9 cellular contexts compared by ENCODE assay signal in genomic region chr1:45954401-45954847, GRCh38.
A peak's percentile ranks its signal among the peaks of the same experiment; 100 is the strongest.
DNase-seq lines count a peak whose midpoint lies in the region; ATAC-seq, FAIRE-seq and TF ChIP-seq lines count a peak whose summit lies in the region.
"Had no signal": no experiment of that assay in that cellular context is flagged by ENCODE, and none has a peak within 500 bp of the region (broad histone marks: within the 10 kb centered on the region; RNA-seq: fewer than 3 reads in every experiment).

No MANE protein-coding gene starts in this region.

- H3K9ac ChIP-seq in astrocyte (ENCODE audit: low read length), result peak overlapping the region; percentile 20
- H3K9ac ChIP-seq in iPS-20b (ENCODE audit: low read depth, low read length), result 0 out of 2 replicates have a peak overlapping the region, but pooled peaks have one; percentile 18
- peak overlapping the region; percentile 15 to 57 (median 54) for H3K9ac ChIP-seq in skeletal muscle tissue (ENCODE audit: low read depth in 1 of 3, low read length in 3 of 3)

- no peak for TF ChIP-seq CTCF in astrocyte (IDR thresholded peaks at IDR 0.05; ENCODE audit: insufficient read depth, low read depth, low read length)

- peaks cover 6% of the 10 kb centered on the region for H3K79me2 ChIP-seq in astrocyte (ENCODE audit: insufficient read depth, low read length)

- H3K4me3 Mint-ChIP-seq in astrocyte (ENCODE audit: unreplicated experiment), result no peak overlapping the region
- H3K4me3 Mint-ChIP-seq in naive thymus-derived CD8-positive, alpha-beta T cell, result no peak overlapping the region
- no peak overlapping the region for H3K4me3 Mint-ChIP-seq in natural killer cell treated with Interleukin-12 subunit alpha and Interleukin-12 subunit beta and Interleukin-15 and Interleukin-18, amount 100 ng/mL, for 72 hours

- no peaks in the 10 kb centered on the region for H3K9me3 ChIP-seq in astrocyte (ENCODE audit: insufficient read depth, low read depth, low read length)
- no peaks in the 10 kb centered on the region for H3K9me3 ChIP-seq in iPS-20b (ENCODE audit: insufficient read depth, low read depth, low read length)
- H3K9me3 ChIP-seq in skeletal muscle tissue (ENCODE audit: control insufficient read depth in 3 of 3, low read length in 3 of 3), result no peaks in the 10 kb centered on the region

- no peaks in the 10 kb centered on the region for H3K27me3 ChIP-seq in astrocyte (ENCODE audit: insufficient read depth, low read length)
- H3K27me3 ChIP-seq in iPS-20b (ENCODE audit: insufficient read depth, low read length), result no peaks in the 10 kb centered on the region
- H3K27me3 ChIP-seq in skeletal muscle tissue (ENCODE audit: control insufficient read depth in 3 of 3, insufficient read depth in 3 of 3, low read length in 3 of 3), result no peaks in the 10 kb centered on the region

- H3K27ac Mint-ChIP-seq in astrocyte (ENCODE audit: unreplicated experiment), result peak overlapping the region; percentile 80
- H3K27ac Mint-ChIP-seq in naive thymus-derived CD8-positive, alpha-beta T cell, result no peak overlapping the region
- H3K27ac Mint-ChIP-seq in natural killer cell treated with Interleukin-12 subunit alpha and Interleukin-12 subunit beta and Interleukin-15 and Interleukin-18, amount 100 ng/mL, for 72 hours, result no peak overlapping the region

- H2AFZ ChIP-seq in astrocyte (ENCODE audit: low read depth, low read length), result peak overlapping the region; percentile 48

- H3K27me3 Mint-ChIP-seq in astrocyte (ENCODE audit: low read depth, unreplicated experiment), result no peaks in the 10 kb centered on the region
- H3K27me3 Mint-ChIP-seq in naive thymus-derived CD8-positive, alpha-beta T cell, result no peaks in the 10 kb centered on the region
- H3K27me3 Mint-ChIP-seq in natural killer cell treated with Interleukin-12 subunit alpha and Interleukin-12 subunit beta and Interleukin-15 and Interleukin-18, amount 100 ng/mL, for 72 hours, result no peaks in the 10 kb centered on the region

- H3K27ac ChIP-seq in astrocyte (ENCODE audit: low read depth, low read length) (peak overlapping the region; percentile 56), iPS-20b (ENCODE audit: low read length) (no peak overlapping the region), skeletal muscle tissue (ENCODE audit: low read depth, low read length) (peak overlapping the region; percentile 90)

- no peak for FAIRE-seq in astrocyte (lab: Jason Lieb, UNC)

- ATAC-seq in naive thymus-derived CD8-positive, alpha-beta T cell, result no peak
- no peak for ATAC-seq in natural killer cell treated with Interleukin-12 subunit alpha and Interleukin-12 subunit beta and Interleukin-15 and Interleukin-18, amount 100 ng/mL, for 72 hours

- H4K20me1 ChIP-seq in astrocyte (ENCODE audit: insufficient read depth, low read length), result peaks cover 9% of the 10 kb centered on the region

- H3K4me1 ChIP-seq in astrocyte (ENCODE audit: insufficient read depth, low read length), result peaks cover 13% of the 10 kb centered on the region
- H3K4me1 ChIP-seq in iPS-20b (ENCODE audit: insufficient read depth, low read length), result peaks cover 14% of the 10 kb centered on the region
- H3K4me1 ChIP-seq in skeletal muscle tissue (ENCODE audit: control insufficient read depth in 3 of 3, insufficient read depth in 3 of 3, low read length in 3 of 3), result peaks cover 22 to 42% (median 34%) of the 10 kb centered on the region in 3 donors

- H3K4me2 ChIP-seq in astrocyte (ENCODE audit: low read length), result peak overlapping the region; percentile 63

- peaks cover 4% of the 10 kb centered on the region for H3K36me3 Mint-ChIP-seq in astrocyte (ENCODE audit: low read depth, unreplicated experiment)
- no peaks in the 10 kb centered on the region for H3K36me3 Mint-ChIP-seq in naive thymus-derived CD8-positive, alpha-beta T cell
- peaks cover under 1% of the 10 kb centered on the region for H3K36me3 Mint-ChIP-seq in natural killer cell treated with Interleukin-12 subunit alpha and Interleukin-12 subunit beta and Interleukin-15 and Interleukin-18, amount 100 ng/mL, for 72 hours

- H3K36me3 ChIP-seq in astrocyte (ENCODE audit: insufficient read depth, low read length) (peaks cover 2% of the 10 kb centered on the region), iPS-20b (ENCODE audit: insufficient read depth, low read depth, low read length) (no peaks in the 10 kb centered on the region), skeletal muscle tissue (ENCODE audit: control insufficient read depth in 3 of 3, insufficient read depth in 3 of 3, low read length in 3 of 3) (peaks cover 2 to 5% (median 3%) of the 10 kb centered on the region in 3 donors)

- peak; percentile 45 for DNase-seq in HPDE6-E6E7 (ENCODE audit: extremely low spot score)
- peak; percentile 86 for DNase-seq in astrocyte (ENCODE audit: low read depth)
- DNase-seq in SHP77 treated with DMSO at 0.1 percent for 48 hours (lab: John Stamatoyannopoulos, UW), result no peak
- no peak for DNase-seq in naive thymus-derived CD8-positive, alpha-beta T cell
- no peak for DNase-seq in natural killer cell treated with Interleukin-12 subunit alpha and Interleukin-12 subunit beta and Interleukin-15 and Interleukin-18, amount 100 ng/mL, for 72 hours (ENCODE audit: low spot score)
- no peak for DNase-seq in NCI-H2081 (lab: John Stamatoyannopoulos, UW)
- DNase-seq: NCI-H187 had no signal

- H3K4me3 ChIP-seq in astrocyte (ENCODE audit: insufficient read depth, low read depth, low read length) (no peak overlapping the region), iPS-20b (ENCODE audit: low read length) (peak overlapping the region; percentile 51), skeletal muscle tissue (ENCODE audit: low read length in 3 of 3) (peak overlapping the region; percentile 46 to 52 (median 47))

- peaks cover 42% of the 10 kb centered on the region for H3K4me1 Mint-ChIP-seq in astrocyte (ENCODE audit: low read depth, unreplicated experiment)
- no peaks in the 10 kb centered on the region for H3K4me1 Mint-ChIP-seq in naive thymus-derived CD8-positive, alpha-beta T cell
- H3K4me1 Mint-ChIP-seq in natural killer cell treated with Interleukin-12 subunit alpha and Interleukin-12 subunit beta and Interleukin-15 and Interleukin-18, amount 100 ng/mL, for 72 hours (ENCODE audit: low read depth in 2 of 2), result peaks cover 0 to under 1% of the 10 kb centered on the region in 2 donors

- no peaks in the 10 kb centered on the region for H3K9me3 Mint-ChIP-seq in astrocyte (ENCODE audit: unreplicated experiment)
- no peaks in the 10 kb centered on the region for H3K9me3 Mint-ChIP-seq in naive thymus-derived CD8-positive, alpha-beta T cell
- no peaks in the 10 kb centered on the region for H3K9me3 Mint-ChIP-seq in natural killer cell treated with Interleukin-12 subunit alpha and Interleukin-12 subunit beta and Interleukin-15 and Interleukin-18, amount 100 ng/mL, for 72 hours

- POLR2A ChIA-PET in naive thymus-derived CD8-positive, alpha-beta T cell (lab: Charles Lee), result interaction anchor here (0.6 kb wide), 1 partner anchor 823 kb away, joined by 3 read pairs; no protein-coding TSS in a partner anchor

Comparison
In these comparisons a context has a peak if more than half of its experiments do, and no peak if none do; other contexts are left out.
1. DNase-seq: peak in HPDE6-E6E7 (single experiment) and astrocyte (single experiment); none in SHP77 treated with DMSO at 0.1 percent for 48 hours (single experiment), naive thymus-derived CD8-positive, alpha-beta T cell (0 of 10), natural killer cell treated with Interleukin-12 subunit alpha and Interleukin-12 subunit beta and Interleukin-15 and Interleukin-18, amount 100 ng/mL, for 72 hours (single experiment) and NCI-H2081 (0 of 2).
2. Peak in every context shown above with its lines, with median percentiles within 50 percentile points of each other: H3K9ac ChIP-seq.